ENCODE assay signal across 8 cellular contexts in genomic region chr7:100889761-100890639, GRCh38. TPM values are rescaled to one million over a fixed set of nuclear protein-coding genes. Genes with fewer than 3 reads are reported as not detected.
DNase-seq lines count a peak whose midpoint lies in the region; ATAC-seq and TF ChIP-seq lines count a peak whose summit lies in the region.

No MANE protein-coding gene starts in this region.

- no peaks in the 10 kb centered on the region for H3K9me3 ChIP-seq in PC-3 (ENCODE audit: low read length)
- no peaks in the 10 kb centered on the region for H3K9me3 ChIP-seq in esophagus (ENCODE audit: control insufficient read depth in 2 of 2, insufficient read depth in 1 of 2, low read depth in 1 of 2, low read length in 1 of 2)
- H3K9me3 ChIP-seq in muscle layer of colon (ENCODE audit: low read length): no peaks in the 10 kb centered on the region

- peaks cover 1% of the 10 kb centered on the region; the same call in 1 of the 2 replicates for H3K27me3 ChIP-seq in PC-3 (ENCODE audit: low read length)
- H3K27me3 ChIP-seq in esophagus (ENCODE audit: control insufficient read depth in 1 of 2, insufficient read depth in 2 of 2, low read length in 2 of 2): no peaks in the 10 kb centered on the region
- peaks cover 0 to 10% of the 10 kb centered on the region in 2 donors for H3K27me3 ChIP-seq in muscle layer of colon (ENCODE audit: control insufficient read depth in 1 of 2, insufficient read depth in 2 of 2, low read length in 2 of 2)

- no peaks in the 10 kb centered on the region for H3K9me2 ChIP-seq in PC-3 (replicated peaks; ENCODE audit: low read length)

- peak overlapping the region; percentile 99 for H3K9ac ChIP-seq in PC-3 (ENCODE audit: low read length)
- H3K9ac ChIP-seq in muscle layer of colon (ENCODE audit: low read length): peak overlapping the region; percentile 53

- intact Hi-C loops in PC-3 (cut with micrococcal nuclease): loop anchor here (10.0 kb wide), 1 partner anchor 245 kb away; no protein-coding TSS in a partner anchor

- peaks cover 35% of the 10 kb centered on the region for H3K36me3 ChIP-seq in PC-3 (ENCODE audit: low read depth, low read length)
- H3K36me3 ChIP-seq in esophagus (ENCODE audit: control insufficient read depth in 2 of 2, insufficient read depth in 2 of 2, low read length in 1 of 2): peaks cover 18 to 32% of the 10 kb centered on the region in 2 donors
- H3K36me3 ChIP-seq in muscle layer of colon (ENCODE audit: insufficient read depth, low read length): peaks cover 37% of the 10 kb centered on the region

- CTCF ChIA-PET in PC-3 (lab: Charles Lee): interaction anchor here (0.6 to 1.2 kb wide), 9 partner anchors 63 to 1155 kb away, joined by 3 to 16 read pairs (median 4); partner anchors contain the start of gene EPHB4

- POLR2A ChIA-PET in PC-3 (lab: Charles Lee; ENCODE audit: unreplicated experiment): interaction anchor here (0.5 to 1.8 kb wide), 10 partner anchors 15 to 328 kb away, joined by 3 to 39 read pairs (median 4); partner anchors contain the start of genes EPHB4, SLC12A9, SRRT and TRIM56

- ATAC-seq in GM21526 (IDR thresholded peaks at IDR 0.05; ENCODE audit: low FRiP score, unreplicated experiment): peak; percentile 55
- peak; percentile 82 for ATAC-seq in PC-3

- 0 to 1% methylated on average over 60 to 62 of the region's 62 CpGs for WGBS in esophagus, 2 donors

- peak overlapping the region; percentile 95 for H3K4me2 ChIP-seq in PC-3 (ENCODE audit: low read length)

- H3F3A ChIP-seq in PC-3 (ENCODE audit: low read length, unreplicated experiment): no peaks in the 10 kb centered on the region

- H3K27ac ChIP-seq in PC-3 (ENCODE audit: low read length) (peak overlapping the region; percentile 89), esophagus (ENCODE audit: low read depth in 2 of 2, low read length in 1 of 2) (peak overlapping the region; percentile 96 to 99), muscle layer of colon (ENCODE audit: low read depth, low read length) (peak overlapping the region; percentile 59)

- TSS peak; percentile 13 for BruUV-seq in PC-3 (replicated peaks; lab: Mats Ljungman, UMichigan)

- no peak for TF ChIP-seq CTCF in PC-3 (conservative IDR thresholded peaks at IDR 0.05; ENCODE audit: low read depth, low read length)

- H3K79me2 ChIP-seq in PC-3 (ENCODE audit: low read length): peaks cover 33% of the 10 kb centered on the region

- peak overlapping the region; percentile 75 for H2AFZ ChIP-seq in PC-3 (ENCODE audit: low read length)

- no peaks in the 10 kb centered on the region for H4K20me1 ChIP-seq in PC-3 (ENCODE audit: low read length)

- peaks cover 37% of the 10 kb centered on the region for H3K4me1 ChIP-seq in PC-3 (ENCODE audit: insufficient read depth, low read length)
- peaks cover 2 to 26% of the 10 kb centered on the region in 2 donors for H3K4me1 ChIP-seq in esophagus (ENCODE audit: control insufficient read depth in 2 of 2, insufficient read depth in 2 of 2, low read length in 1 of 2)
- peaks cover 18% of the 10 kb centered on the region for H3K4me1 ChIP-seq in muscle layer of colon (ENCODE audit: insufficient read depth, low read length)

- H3K4me3 ChIP-seq in Jurkat, Clone E6-1 (ENCODE audit: low read length): peak overlapping the region; percentile 65
- peak overlapping the region; percentile 72 for H3K4me3 ChIP-seq in PC-3 (ENCODE audit: low read length)
- peak overlapping the region; percentile 45 to 54 for H3K4me3 ChIP-seq in esophagus (ENCODE audit: low read depth in 1 of 2, low read length in 2 of 2)
- peak overlapping the region; percentile 31 to 68 for H3K4me3 ChIP-seq in muscle layer of colon (ENCODE audit: low read depth in 1 of 2, low read length in 2 of 2)

- DNase-seq in D341Med (ENCODE audit: low spot score) (peak; percentile 99), PC-3 (peak; percentile 90)
- DNase-seq in Jurkat, Clone E6-1 (ENCODE audit: low read depth, low spot score): peak; percentile 87
- DNase-seq in activated T-cell treated with anti-CD3 and anti-CD28 coated beads, Interleukin-2, amount 50 U/mL, for 1 hour: peak; percentile 92
- peak; percentile 92 for DNase-seq in stimulated activated CD8-positive, alpha-beta memory T cell treated with anti-CD3 and anti-CD28 coated beads, Interleukin-4, amount 100 ng/mL, for 48 hours

RNA-seq across cellular contexts. Expression of gene UFSP1, which starts 0.5 kb away (rescaled TPM):
- 2.1 TPM for polyA plus RNA-seq in Jurkat, Clone E6-1 (2012; ENCODE audit: insufficient read depth, insufficient read length)
- total RNA-seq in PC-3 (2014; rRNA removed): 10.5 and 14.6 TPM in 2 replicates
- polyA plus RNA-seq in esophagus: 1 to 10 TPM; 3.8 to 3.9 TPM

RNA-seq across cellular contexts. Expression of gene ACHE, which starts 5.7 kb away (rescaled TPM):
- polyA plus RNA-seq in Jurkat, Clone E6-1 (2012; ENCODE audit: insufficient read depth, insufficient read length): 0.54 TPM
- total RNA-seq in PC-3 (2014; rRNA removed): 0.40 and 1.3 TPM in 2 replicates
- polyA plus RNA-seq in esophagus: 1 to 10 TPM in 1 of 2 donors, under 1 TPM in 1; 0.52 to 1.4 TPM

RNA-seq across cellular contexts. Expression of gene SRRT, which starts 15.1 kb away (rescaled TPM):
- 289 TPM for polyA plus RNA-seq in Jurkat, Clone E6-1 (2012; ENCODE audit: insufficient read depth, insufficient read length)
- total RNA-seq in PC-3 (2014; rRNA removed): 177 and 268 TPM in 2 replicates
- polyA plus RNA-seq in esophagus: 100 to 1,000 TPM in 1 of 2 donors, 10 to 100 TPM in 1; 70.7 to 105 TPM

RNA-seq across cellular contexts. Expression of gene TRIP6, which starts 22.8 kb away (rescaled TPM):
- 32.3 TPM for polyA plus RNA-seq in Jurkat, Clone E6-1 (2012; ENCODE audit: insufficient read depth, insufficient read length)
- total RNA-seq in PC-3 (2014; rRNA removed): 11.3 and 14.6 TPM in 2 replicates
- polyA plus RNA-seq in esophagus: 10 to 100 TPM; 39.4 to 75.0 TPM

RNA-seq across cellular contexts. Expression of gene SLC12A9, which starts 37.5 kb away (rescaled TPM):
- polyA plus RNA-seq in Jurkat, Clone E6-1 (2012; ENCODE audit: insufficient read depth, insufficient read length): 15.3 TPM
- total RNA-seq in PC-3 (2014; rRNA removed): 25.9 and 31.2 TPM in 2 replicates
- 10 to 100 TPM; 13.8 to 23.0 TPM for polyA plus RNA-seq in esophagus

Comparison
In these comparisons a context has a peak if more than half of its experiments do, and no peak if none do; other contexts are left out.
1. Peak in every context shown above with its lines: DNase-seq, ATAC-seq, H3K4me3 ChIP-seq and H3K27ac ChIP-seq.